8 cellular contexts compared by ENCODE assay signal in genomic region chr9:95772320-95773060, GRCh38.
DNase-seq lines count a peak whose midpoint lies in the region; ATAC-seq and TF ChIP-seq lines count a peak whose summit lies in the region.

No MANE protein-coding gene starts in this region.

- H2BK5ac ChIP-seq in mesenchymal stem cell (ENCODE audit: low read depth, low read length, poor library complexity, severe bottlenecking) = no peak overlapping the region

- H3K27me3 ChIP-seq in mesenchymal stem cell (ENCODE audit: control insufficient read depth in 1 of 2, insufficient read depth in 1 of 2, low read length in 2 of 2) = peaks cover 8 to 42% of the 10 kb centered on the region in 2 experiments

- peak overlapping the region in 1 of 2 experiments; percentile 88 for H2BK12ac ChIP-seq in mesenchymal stem cell (ENCODE audit: low read length in 2 of 2)

- H3K23ac ChIP-seq in mesenchymal stem cell (ENCODE audit: low read length in 2 of 2) = no peak overlapping the region

- H3K4me2 ChIP-seq in mesenchymal stem cell (ENCODE audit: low read length, poor library complexity, severe bottlenecking) = peak overlapping the region; percentile 66

- ATAC-seq in GM21737 (IDR thresholded peaks at IDR 0.05; ENCODE audit: unreplicated experiment) (no peak), GM21825 (IDR thresholded peaks at IDR 0.05; ENCODE audit: unreplicated experiment) (no peak)

- peak overlapping the region; percentile 0 for H4K8ac ChIP-seq in mesenchymal stem cell (ENCODE audit: low read length)

- no peak for TF ChIP-seq CTCF in coronary artery (IDR thresholded peaks at IDR 0.05)

- H3K9me3 ChIP-seq in mesenchymal stem cell (ENCODE audit: control insufficient read depth, low read length) = no peaks in the 10 kb centered on the region

- WGBS in mesenchymal stem cell = 37% methylated on average over 28 of the region's 30 CpGs
- 23% methylated on average over 30 of the region's 30 CpGs for WGBS in urinary bladder

- DNase-seq in NCI-H82 (lab: John Stamatoyannopoulos, UW) (peak; percentile 51), NCI-H82 treated with DMSO at 0.1 percent for 48 hours (lab: John Stamatoyannopoulos, UW; ENCODE audit: unreplicated experiment) (no peak), coronary artery (ENCODE audit: low spot score) (no peak), mesenchymal stem cell (peak; percentile 88)
- DNase-seq in activated naive CD4-positive, alpha-beta T cell treated with Interleukin-2 at 50 U/mL for 16 hours = no peak

- no peak overlapping the region for H2BK15ac ChIP-seq in mesenchymal stem cell (ENCODE audit: low read depth, poor library complexity, severe bottlenecking)

- peak overlapping the region; percentile 2 for H3K4me3 ChIP-seq in coronary artery
- H3K4me3 ChIP-seq in mesenchymal stem cell (ENCODE audit: insufficient read depth in 1 of 2, low read depth in 1 of 2, low read length in 2 of 2) = no peak overlapping the region
- no peak overlapping the region for H3K4me3 ChIP-seq in urinary bladder (ENCODE audit: low read depth, low read length)

- H3K27ac ChIP-seq in coronary artery (peak overlapping the region; percentile 47 to 82), mesenchymal stem cell (ENCODE audit: low read length, poor library complexity, severe bottlenecking) (peak overlapping the region; percentile 31), urinary bladder (ENCODE audit: low read depth) (peak overlapping the region; percentile 71)

- H3K4me1 ChIP-seq in mesenchymal stem cell (ENCODE audit: control insufficient read depth, insufficient read depth, low read depth, low read length) (peaks cover 16% of the 10 kb centered on the region), urinary bladder (ENCODE audit: insufficient read depth) (peaks cover 2% of the 10 kb centered on the region)

- peak overlapping the region; percentile 45 for H3K9ac ChIP-seq in mesenchymal stem cell (ENCODE audit: low read length)

- H2AFZ ChIP-seq in mesenchymal stem cell (ENCODE audit: low read depth, low read length) = peak overlapping the region; percentile 29

- H3K79me1 ChIP-seq in mesenchymal stem cell (replicated peaks; ENCODE audit: low read length, poor library complexity, severe bottlenecking) = no peaks in the 10 kb centered on the region

- H3K18ac ChIP-seq in mesenchymal stem cell (ENCODE audit: low read depth in 1 of 2, low read length in 2 of 2) = peak overlapping the region in 1 of 2 experiments; percentile 31

- H4K91ac ChIP-seq in mesenchymal stem cell (ENCODE audit: low read length) = peak overlapping the region; percentile 16

- peak overlapping the region; percentile 9 for H2BK120ac ChIP-seq in mesenchymal stem cell (ENCODE audit: low read depth, low read length)

- peak overlapping the region in 1 of 2 experiments; percentile 35 for H3K4ac ChIP-seq in mesenchymal stem cell (ENCODE audit: low read depth in 1 of 2, low read length in 2 of 2)

- H3K36me3 ChIP-seq in mesenchymal stem cell (ENCODE audit: control insufficient read depth in 1 of 2, insufficient read depth in 2 of 2, low read depth in 1 of 2, low read length in 2 of 2) (no peaks in the 10 kb centered on the region), urinary bladder (ENCODE audit: insufficient read depth) (no peaks in the 10 kb centered on the region)

- H3K14ac ChIP-seq in mesenchymal stem cell (ENCODE audit: low read length in 2 of 2) = peak overlapping the region in 1 of 2 experiments; percentile 69

- H2AK5ac ChIP-seq in mesenchymal stem cell (ENCODE audit: low read length, severe bottlenecking) = no peak overlapping the region

Comparison
In these comparisons a context has a peak if more than half of its experiments do, and no peak if none do; other contexts are left out.
1. DNase-seq: peak in NCI-H82 (single experiment) and mesenchymal stem cell (single experiment); none in NCI-H82 treated with DMSO at 0.1 percent for 48 hours (single experiment), coronary artery (single experiment) and activated naive CD4-positive, alpha-beta T cell treated with Interleukin-2 at 50 U/mL for 16 hours (single experiment).
2. Peak in every context shown above with its lines, with median percentiles within 50 percentile points of each other: H3K27ac ChIP-seq.